In genomic region chr18:76356666-76357065, GRCh38 we compare ENCODE assay signal across 22 cellular contexts.
DNase-seq lines count a peak whose midpoint lies in the region; ATAC-seq, FAIRE-seq and TF ChIP-seq lines count a peak whose summit lies in the region.
"Had no signal": no experiment of that assay in that cellular context is flagged by ENCODE, and none has a peak within 500 bp of the region (broad histone marks: within the 10 kb centered on the region; RNA-seq: fewer than 3 reads in every experiment).

No MANE protein-coding gene starts in this region.

- H3K27me3 ChIP-seq in GM12878 (replicated peaks in 1 of 2; ENCODE audit: control insufficient read depth in 2 of 2, insufficient read depth in 2 of 2, low read length in 1 of 2) (no peaks in the 10 kb centered on the region), testis (no peaks in the 10 kb centered on the region)
- H3K27me3 ChIP-seq: BLaER1 had no signal

- H3K27ac ChIP-seq in GM12878 (ENCODE audit: control insufficient read depth, insufficient read depth) (no peak overlapping the region), testis (no peak overlapping the region)
- H3K27ac ChIP-seq: 22Rv1, BLaER1, C4-2B had no signal

- no peaks in the 10 kb centered on the region for H3K79me2 ChIP-seq in GM12878 (ENCODE audit: control insufficient read depth, insufficient read depth, low read length)

- TF ChIP-seq CTCF in GM12878 (IDR thresholded peaks at IDR 0.05 in 2 of 3, conservative IDR thresholded peaks at IDR 0.05 in 1 of 3; ENCODE audit: control insufficient read depth in 2 of 3, extremely low read depth in 1 of 3, insufficient read depth in 1 of 3, low read depth in 3 of 3, low read length in 3 of 3) (no peak), nephron progenitor cell (IDR thresholded peaks at IDR 0.05) (no peak), testis (IDR thresholded peaks at IDR 0.05) (no peak)

- ATAC-seq in GM12878 (no peak), HG03175 (IDR thresholded peaks at IDR 0.05; ENCODE audit: unreplicated experiment) (no peak)
- ATAC-seq: CD8-positive, alpha-beta T cell; GM23338 had no signal

- H2AFZ ChIP-seq in GM12878 (ENCODE audit: control insufficient read depth, low read depth, low read length): no peak overlapping the region
- H2AFZ ChIP-seq: GM23338 had no signal

- no peak for FAIRE-seq in GM12878 (lab: Jason Lieb, UNC)
- FAIRE-seq: A204.1, G401.6, GM18507 had no signal

- no peaks in the 10 kb centered on the region for H4K20me1 ChIP-seq in GM12878 (ENCODE audit: control insufficient read depth, insufficient read depth)

- POLR2A ChIA-PET in GM12878 (lab: Charles Lee): no interaction called here

- TF ChIP-seq EP300 in GM12878 (IDR thresholded peaks at IDR 0.05; ENCODE audit: borderline replicate concordance in 1 of 2, control insufficient read depth in 1 of 2, low read depth in 2 of 2, low read length in 2 of 2): no peak

- TF ChIP-seq POLR2A in GM12878 (IDR thresholded peaks at IDR 0.05; ENCODE audit: low read depth, low read length) (peak; percentile 40), testis (IDR thresholded peaks at IDR 0.05) (no peak)

- no peak overlapping the region for H3K4me3 Mint-ChIP-seq in nephron progenitor cell
- H3K4me3 Mint-ChIP-seq: B cell; CD4-positive, CD25-positive, alpha-beta regulatory T cell; CD8-positive, alpha-beta T cell; GM23338; H9; HFFc6 had no signal

- H3K4me1 ChIP-seq in GM12878 (ENCODE audit: control insufficient read depth, insufficient read depth, low read length): no peaks in the 10 kb centered on the region
- H3K4me1 ChIP-seq in testis: no peaks in the 10 kb centered on the region
- H3K4me1 ChIP-seq: Caco-2 had no signal

- H3K9ac ChIP-seq in GM12878 (ENCODE audit: control insufficient read depth, insufficient read depth, low read length): no peak overlapping the region
- H3K9ac ChIP-seq: BLaER1 had no signal

- peak overlapping the region; percentile 94 for H3K27ac Mint-ChIP-seq in nephron progenitor cell
- H3K27ac Mint-ChIP-seq: B cell; CD4-positive, CD25-positive, alpha-beta regulatory T cell; CD8-positive, alpha-beta T cell; GM23338; H9; HFFc6 had no signal

- H3K4me1 Mint-ChIP-seq in nephron progenitor cell: peaks cover 22% of the 10 kb centered on the region
- H3K4me1 Mint-ChIP-seq: B cell; CD4-positive, CD25-positive, alpha-beta regulatory T cell had no signal

- in situ Hi-C loops in GM12878 (cut with MboI): loop anchor here (25.0 kb wide), 1 partner anchor 1719 kb away; no protein-coding TSS in a partner anchor

- no peak overlapping the region for H3K4me2 ChIP-seq in GM12878 (ENCODE audit: control insufficient read depth, insufficient read depth)
- H3K4me2 ChIP-seq: BLaER1, GM23338 had no signal

- peaks cover 97% of the 10 kb centered on the region for H3K36me3 Mint-ChIP-seq in nephron progenitor cell (ENCODE audit: low read depth)
- H3K36me3 Mint-ChIP-seq: CD4-positive, CD25-positive, alpha-beta regulatory T cell had no signal

- no TSS peak for BruUV-seq in GM12878 (replicated peaks; lab: Mats Ljungman, UMichigan)

- SMC1A ChIA-PET in GM12878 (lab: Charles Lee; ENCODE audit: uncharacterized antibody, unreplicated experiment): interaction anchor here (0.9 kb wide), 1 partner anchor 446 kb away, joined by 3 read pairs; no protein-coding TSS in a partner anchor

- H3K27me3 Mint-ChIP-seq in nephron progenitor cell (ENCODE audit: low read depth, poor library complexity): peaks cover 2% of the 10 kb centered on the region
- H3K27me3 Mint-ChIP-seq: B cell; CD4-positive, CD25-positive, alpha-beta regulatory T cell had no signal

- WGBS in GM12878 (ENCODE audit: insufficient coverage, insufficient replicate concordance, low lambda C conversion rate, missing lambda C conversion rate): 87% methylated on average over 10 of the region's 10 CpGs
- WGBS in testis, 2 donors: 84 to 86% methylated on average over 10 of the region's 10 CpGs

- TF ChIP-seq RAD21 in GM12878 (IDR thresholded peaks at IDR 0.05; ENCODE audit: insufficient read depth, low read depth, low read length): no peak

- DNase-seq in activated CD8-positive, alpha-beta memory T cell treated with anti-CD3 and anti-CD28 coated beads for 24 hours: peak; percentile 44
- DNase-seq in activated CD8-positive, alpha-beta memory T cell treated with anti-CD3 and anti-CD28 coated beads, Interleukin-2, amount 50 U/mL, for 48 hours: no peak
- DNase-seq in GM12878 (ENCODE audit: low read depth, low spot score) (no peak), nephron progenitor cell (no peak), testis (peak; percentile 10), NOMO-1 treated with DMSO at 0.1 percent for 48 hours (lab: John Stamatoyannopoulos, UW; ENCODE audit: unreplicated experiment) (no peak)
- DNase-seq: Caco-2; CD4-positive, CD25-positive, alpha-beta regulatory T cell; CD8-positive, alpha-beta T cell; DMS153; DND-41; H9; HFFc6 had no signal

- CTCF ChIA-PET in GM12878 (lab: Yijun Ruan, JAX): no interaction called here

- H3K9me3 ChIP-seq in GM12878 (replicated peaks; ENCODE audit: control insufficient read depth, insufficient read depth, low read length) (no peaks in the 10 kb centered on the region; the same call in 2 of the 3 replicates), testis (no peaks in the 10 kb centered on the region)
- H3K9me3 ChIP-seq: Caco-2 had no signal

- H3K9me3 Mint-ChIP-seq in nephron progenitor cell: peaks cover 30% of the 10 kb centered on the region
- H3K9me3 Mint-ChIP-seq: CD4-positive, CD25-positive, alpha-beta regulatory T cell had no signal

- H3K4me3 ChIP-seq in GM12878 (no peak overlapping the region), testis (no peak overlapping the region)
- H3K4me3 ChIP-seq: BLaER1, GM23338 had no signal

- H3K36me3 ChIP-seq in GM12878 (ENCODE audit: control insufficient read depth in 2 of 2, insufficient read depth in 2 of 2, low read length in 1 of 2): peaks cover 2 to 6% of the 10 kb centered on the region in 2 experiments; a peak in 3 of 4 replicates
- no peaks in the 10 kb centered on the region for H3K36me3 ChIP-seq in testis (ENCODE audit: low read depth, missing control alignments)

- RAD21 ChIA-PET in GM12878 (lab: Charles Lee; ENCODE audit: unreplicated experiment): no interaction called here

- intact Hi-C loops in GM12878 (cut with micrococcal nuclease; ENCODE audit: unreplicated experiment): no loop called here
- intact Hi-C loops in testis (cut with DNase I; ENCODE audit: low total_unique reads): loop anchor here (10.0 kb wide), 1 partner anchor 92 kb away; no protein-coding TSS in a partner anchor

TF ChIP-seq in GM12878, 131 proteins besides CTCF, POLR2A, EP300 and RAD21:
- TF ChIP-seq SUZ12 (IDR thresholded peaks at IDR 0.05; ENCODE audit: unreplicated experiment): no peak

Comparison
In these comparisons a context has a peak if more than half of its experiments do, and no peak if none do; other contexts are left out.
1. DNase-seq: peak in activated CD8-positive, alpha-beta memory T cell treated with anti-CD3 and anti-CD28 coated beads for 24 hours (single experiment) and testis (single experiment); none in activated CD8-positive, alpha-beta memory T cell treated with anti-CD3 and anti-CD28 coated beads, Interleukin-2, amount 50 U/mL, for 48 hours (single experiment), GM12878 (single experiment), nephron progenitor cell (single experiment) and NOMO-1 treated with DMSO at 0.1 percent for 48 hours (single experiment).